ENCODE assay signal across 8 cellular contexts in genomic region chr2:37672104-37672869, GRCh38. TPM values are rescaled to one million over a fixed set of nuclear protein-coding genes. Genes with fewer than 3 reads are reported as not detected.
DNase-seq lines count a peak whose midpoint lies in the region; ATAC-seq and TF ChIP-seq lines count a peak whose summit lies in the region.

No MANE protein-coding gene starts in this region.

- peak in 2 of 4 donors; percentile 29 to 50 for TF ChIP-seq POLR2A in esophagus squamous epithelium (IDR thresholded peaks at IDR 0.05)

- H3K36me3 ChIP-seq in PC-9 (ENCODE audit: low read depth) (peaks cover 12% of the 10 kb centered on the region; the same call in 1 of the 2 replicates), esophagus squamous epithelium (no peaks in the 10 kb centered on the region)

- H3K36me3 Mint-ChIP-seq in activated T-cell treated with anti-CD3 and anti-CD28 coated beads, Interleukin-2, amount 50 U/mL, for 72 hours (ENCODE audit: insufficient read depth in 2 of 2): peaks cover 5 to 6% of the 10 kb centered on the region in 2 donors
- H3K36me3 Mint-ChIP-seq in naive B cell: no peaks in the 10 kb centered on the region

- CTCF ChIA-PET in PC-9 (lab: Charles Lee): interaction anchor here (0.6 to 1.1 kb wide), 4 partner anchors 19 to 276 kb away, joined by 3 to 9 read pairs (median 3); no protein-coding TSS in a partner anchor

- peaks cover 41% of the 10 kb centered on the region for H3K79me2 ChIP-seq in PC-9 (ENCODE audit: low read depth)

- TF ChIP-seq CTCF in PC-9 (conservative IDR thresholded peaks at IDR 0.05): no peak
- TF ChIP-seq CTCF in esophagus squamous epithelium (IDR thresholded peaks at IDR 0.05): peak in 1 of 6 experiments; percentile 2

- peak overlapping the region; percentile 92 to 99 for H3K4me3 Mint-ChIP-seq in activated T-cell treated with anti-CD3 and anti-CD28 coated beads, Interleukin-2, amount 50 U/mL, for 72 hours
- H3K4me3 Mint-ChIP-seq in naive B cell: peak overlapping the region; percentile 83 to 95 (median 92)

- POLR2A ChIA-PET in PC-9 (lab: Charles Lee; ENCODE audit: unreplicated experiment): interaction anchor here (0.6 kb wide), 2 partner anchors 11 to 105 kb away, joined by 3 to 4 read pairs; no protein-coding TSS in a partner anchor

- H3K27ac Mint-ChIP-seq in activated T-cell treated with anti-CD3 and anti-CD28 coated beads, Interleukin-2, amount 50 U/mL, for 72 hours: peak overlapping the region; percentile 44
- H3K27ac Mint-ChIP-seq in naive B cell: peak overlapping the region; percentile 36 to 86 (median 83)

- H3K9me2 ChIP-seq in PC-9 (ENCODE audit: insufficient read depth): no peaks in the 10 kb centered on the region

- DNase-seq in DMS 273 (lab: John Stamatoyannopoulos, UW; ENCODE audit: unreplicated experiment) (peak; percentile 95), HuH-7 (ENCODE audit: low spot score) (peak; percentile 67), PC-9 (peak; percentile 82 to 84), esophagus squamous epithelium (lab: John Stamatoyannopoulos, UW) (no peak), naive B cell (peak; percentile 62)
- DNase-seq in activated T-cell treated with anti-CD3 and anti-CD28 coated beads, Interleukin-2, amount 50 U/mL, for 72 hours: peak; percentile 76 to 79
- peak; percentile 21 to 67 (median 59) for DNase-seq in stimulated activated naive CD4-positive, alpha-beta T cell (lab: John Stamatoyannopoulos, UW)

- H3K9me3 Mint-ChIP-seq in activated T-cell treated with anti-CD3 and anti-CD28 coated beads, Interleukin-2, amount 50 U/mL, for 72 hours: no peaks in the 10 kb centered on the region
- no peaks in the 10 kb centered on the region for H3K9me3 Mint-ChIP-seq in naive B cell

- ATAC-seq in GM21447 (IDR thresholded peaks at IDR 0.05; ENCODE audit: unreplicated experiment) (peak; percentile 45), naive B cell (ENCODE audit: low read depth in 2 of 2) (peak; percentile 50 to 59)
- peak; percentile 43 to 47 for ATAC-seq in activated T-cell treated with anti-CD3 and anti-CD28 coated beads, Interleukin-2, amount 50 U/mL, for 72 hours (replicated peaks in 1 of 2)

- H3F3A ChIP-seq in PC-9 (ENCODE audit: insufficient read depth, low read depth): peaks cover 18% of the 10 kb centered on the region

- H3K27ac ChIP-seq in PC-9 (peak overlapping the region; percentile 90), esophagus squamous epithelium (peak overlapping the region; percentile 75 to 93 (median 91))

- H3K27me3 ChIP-seq in PC-9 (ENCODE audit: insufficient read depth, low read depth) (no peaks in the 10 kb centered on the region), esophagus squamous epithelium (peaks cover 0 to 31% (median 0%) of the 10 kb centered on the region in 4 donors)

- H3K27me3 Mint-ChIP-seq in activated T-cell treated with anti-CD3 and anti-CD28 coated beads, Interleukin-2, amount 50 U/mL, for 72 hours (ENCODE audit: low read depth): no peaks in the 10 kb centered on the region
- no peaks in the 10 kb centered on the region for H3K27me3 Mint-ChIP-seq in naive B cell

- H4K20me1 ChIP-seq in PC-9 (ENCODE audit: insufficient read depth): peaks cover 28% of the 10 kb centered on the region

- H3K4me1 ChIP-seq in PC-9 (replicated peaks; ENCODE audit: insufficient read depth): peaks cover 43% of the 10 kb centered on the region
- peaks cover 6 to 67% (median 10%) of the 10 kb centered on the region in 3 donors for H3K4me1 ChIP-seq in esophagus squamous epithelium

- H3K9me3 ChIP-seq in PC-9 (ENCODE audit: insufficient read depth, low read depth) (no peaks in the 10 kb centered on the region), esophagus squamous epithelium (no peaks in the 10 kb centered on the region)

- H3K4me3 ChIP-seq in PC-9 (peak overlapping the region; percentile 79), esophagus squamous epithelium (peak overlapping the region; percentile 69 to 88 (median 76))

- H3K4me2 ChIP-seq in PC-9: peak overlapping the region; percentile 88

- intact Hi-C loops in PC-9 (cut with micrococcal nuclease; ENCODE audit: unreplicated experiment): loop anchor here (1.0 to 5.0 kb wide), 9 partner anchors 17 to 205 kb away; no protein-coding TSS in a partner anchor
- intact Hi-C loops in esophagus squamous epithelium (cut with DNase I): no loop called here

- H2AFZ ChIP-seq in PC-9: peak overlapping the region; percentile 77

- peaks cover 47% of the 10 kb centered on the region for H3K4me1 Mint-ChIP-seq in activated T-cell treated with anti-CD3 and anti-CD28 coated beads, Interleukin-2, amount 50 U/mL, for 72 hours (ENCODE audit: low read depth)
- peaks cover 16 to 46% (median 37%) of the 10 kb centered on the region in 3 donors for H3K4me1 Mint-ChIP-seq in naive B cell

- 50% methylated on average over 1 of the region's 69 CpGs; no CpG with 5 or more reads in 1 of the 2 donors for WGBS in esophagus squamous epithelium, 2 donors

- BruUV-seq in PC-9 (replicated peaks; lab: Mats Ljungman, UMichigan): no TSS peak

RNA-seq across cellular contexts. Expression of gene CDC42EP3, which starts 0.8 kb away (rescaled TPM):
- 41.6 and 54.1 TPM in 2 replicates for total RNA-seq in PC-9 (2021)
- 10 to 100 TPM; 27.0 to 28.9 TPM for total RNA-seq in activated T-cell treated with anti-CD3 and anti-CD28 coated beads, Interleukin-2, amount 50 U/mL, for 72 hours
- 10 to 100 TPM in 2 of 4 donors, 1 to 10 TPM in 1, under 1 TPM in 1; 0.57 to 16.2 (median 9.9) TPM for total RNA-seq in esophagus squamous epithelium
- polyA plus RNA-seq in naive B cell (ENCODE audit: low read depth in 6 of 6): 10 to 100 TPM in 4 of 6 donors, 1 to 10 TPM in 2; 4.5 to 24.5 (median 12.1) TPM
